In genomic region chr1:6601865-6602668, GRCh38 we compare ENCODE assay signal across 8 cellular contexts. TPM values are rescaled to one million over a fixed set of nuclear protein-coding genes. Genes with fewer than 3 reads are reported as not detected.
A peak's percentile ranks its signal among the peaks of the same experiment; 100 is the strongest.
DNase-seq lines count a peak whose midpoint lies in the region; FAIRE-seq and TF ChIP-seq lines count a peak whose summit lies in the region.

No MANE protein-coding gene starts in this region.

- FAIRE-seq in GM12891 (lab: Jason Lieb, UNC), result peak; percentile 87

- H3K27me3 Mint-ChIP-seq in activated naive CD4-positive, alpha-beta T cell treated with anti-CD3 and anti-CD28 coated beads for 36 hours (ENCODE audit: low read depth), result no peaks in the 10 kb centered on the region
- no peaks in the 10 kb centered on the region for H3K27me3 Mint-ChIP-seq in osteocyte (ENCODE audit: unreplicated experiment)

- peak overlapping the region; percentile 97 for H3K9ac ChIP-seq in GM23248

- H3K9me2 ChIP-seq in GM23248 (ENCODE audit: insufficient read depth), result no peaks in the 10 kb centered on the region

- H3K4me1 ChIP-seq in GM23248 (ENCODE audit: insufficient read depth), result peaks cover 25% of the 10 kb centered on the region

- no peaks in the 10 kb centered on the region for H3K9me3 ChIP-seq in GM23248 (ENCODE audit: low read depth)
- no peaks in the 10 kb centered on the region for H3K9me3 ChIP-seq in MG63

- H3K9me3 Mint-ChIP-seq in activated naive CD4-positive, alpha-beta T cell treated with anti-CD3 and anti-CD28 coated beads for 36 hours, result no peaks in the 10 kb centered on the region
- no peaks in the 10 kb centered on the region for H3K9me3 Mint-ChIP-seq in osteocyte (ENCODE audit: unreplicated experiment)

- peaks cover 41% of the 10 kb centered on the region for H3K4me1 Mint-ChIP-seq in activated naive CD4-positive, alpha-beta T cell treated with anti-CD3 and anti-CD28 coated beads for 36 hours (ENCODE audit: low read depth)
- peaks cover 31% of the 10 kb centered on the region for H3K4me1 Mint-ChIP-seq in osteocyte (ENCODE audit: unreplicated experiment)

- H3K36me3 Mint-ChIP-seq in activated naive CD4-positive, alpha-beta T cell treated with anti-CD3 and anti-CD28 coated beads for 36 hours (ENCODE audit: low read depth), result peaks cover 27% of the 10 kb centered on the region
- H3K36me3 Mint-ChIP-seq in osteocyte (ENCODE audit: unreplicated experiment), result no peaks in the 10 kb centered on the region

- H4K20me1 ChIP-seq in GM23248 (ENCODE audit: insufficient read depth), result no peaks in the 10 kb centered on the region; the same call in 1 of the 2 replicates

- intact Hi-C loops in activated naive CD4-positive, alpha-beta T cell treated with anti-CD3 and anti-CD28 coated beads for 36 hours (cut with micrococcal nuclease), result loop anchor here (1.0 to 5.0 kb wide), 12 partner anchors 11 to 575 kb away; partner anchors contain the start of genes ACOT7, CAMTA1, DNAJC11 and NOL9
- intact Hi-C loops in head of caudate nucleus (cut with DNase I), result loop anchor here (10.0 kb wide), 1 partner anchor 47 kb away; the partner anchor contains the start of genes NOL9 and TAS1R1

- no peak for TF ChIP-seq POLR2A in GM12891 (IDR thresholded peaks at IDR 0.05; ENCODE audit: low read depth, low read length)

- peaks cover 66% of the 10 kb centered on the region for H3K79me2 ChIP-seq in GM23248 (ENCODE audit: insufficient read depth)

- peak overlapping the region; percentile 87 for H3K4me3 ChIP-seq in GM23248
- H3K4me3 ChIP-seq in MG63, result peak overlapping the region; percentile 76

- H3K4me3 Mint-ChIP-seq in activated naive CD4-positive, alpha-beta T cell treated with anti-CD3 and anti-CD28 coated beads for 36 hours, result peak overlapping the region; percentile 97
- peak overlapping the region; percentile 96 for H3K4me3 Mint-ChIP-seq in osteocyte (ENCODE audit: unreplicated experiment)

- peak overlapping the region; percentile 95 for H3K27ac Mint-ChIP-seq in activated naive CD4-positive, alpha-beta T cell treated with anti-CD3 and anti-CD28 coated beads for 36 hours
- H3K27ac Mint-ChIP-seq in osteocyte (ENCODE audit: unreplicated experiment), result peak overlapping the region; percentile 93

- no peak for TF ChIP-seq CTCF in osteocyte (IDR thresholded peaks at IDR 0.05)

- DNase-seq in GM12891 (ENCODE audit: insufficient read length, low spot score), result no peak
- DNase-seq in GM23248, result peak; percentile 82
- no peak for DNase-seq in MG63
- peak; percentile 30 for DNase-seq in activated naive CD4-positive, alpha-beta T cell treated with anti-CD3 and anti-CD28 coated beads for 36 hours
- DNase-seq in head of caudate nucleus, result peak in 32 of 42 donors; percentile 24 to 73 (median 50)
- no peak for DNase-seq in osteocyte (ENCODE audit: extremely low spot score, unreplicated experiment)
- DNase-seq in SIG-M5 (lab: John Stamatoyannopoulos, UW), result no peak
- no peak for DNase-seq in stimulated activated CD4-positive, alpha-beta T cell treated with anti-CD3 and anti-CD28 coated beads, Interleukin-2, amount 100 ng/mL, for 48 hours

- 0% methylated on average over 55 to 107 of the region's 108 CpGs for WGBS in GM23248 (ENCODE audit: low coverage in 1 of 2, low lambda C conversion rate in 2 of 2, missing lambda C conversion rate in 2 of 2), 2 experiments

- H3F3A ChIP-seq in GM23248 (ENCODE audit: insufficient read depth), result peaks cover 35% of the 10 kb centered on the region

- H3K27me3 ChIP-seq in GM23248 (replicated peaks; ENCODE audit: insufficient read depth), result no peaks in the 10 kb centered on the region
- H3K27me3 ChIP-seq in MG63, result no peaks in the 10 kb centered on the region

- CTCF ChIA-PET in activated naive CD4-positive, alpha-beta T cell treated with anti-CD3 and anti-CD28 coated beads for 36 hours (lab: Charles Lee), result interaction anchor here (0.5 to 1.2 kb wide), 7 partner anchors 10 to 117 kb away, joined by 3 read pairs; partner anchors contain the start of gene THAP3

- H2AFZ ChIP-seq in GM23248, result 0 out of 2 replicates have a peak overlapping the region, but pooled peaks have one; percentile 14

- in situ Hi-C loops in GM23248 (cut with MboI), result no loop called here

- H3K36me3 ChIP-seq in GM23248 (ENCODE audit: low read depth) (peaks cover 2% of the 10 kb centered on the region; the same call in 1 of the 2 replicates), MG63 (peaks cover 24% of the 10 kb centered on the region)

- H3K27ac ChIP-seq in GM23248, result peak overlapping the region; percentile 99

- H3K4me2 ChIP-seq in GM23248 (ENCODE audit: unreplicated experiment), result peak overlapping the region; percentile 86

TF ChIP-seq in GM12891, 5 proteins besides CTCF, POLR2A, EP300 and RAD21:
- TF ChIP-seq PAX5 (IDR thresholded peaks at IDR 0.05; ENCODE audit: insufficient read depth, low read length, severe bottlenecking) (no peak), TAF1 (IDR thresholded peaks at IDR 0.05; ENCODE audit: low read depth, low read length) (peak; percentile 52; the same call in 1 of the 2 replicates), POU2F2 (IDR thresholded peaks at IDR 0.05; ENCODE audit: low read depth, low read length) (no peak), SPI1 (IDR thresholded peaks at IDR 0.05; ENCODE audit: low read depth, low read length) (peak; percentile 5; the same call in 1 of the 2 replicates), POLR2AphosphoS5 (IDR thresholded peaks at IDR 0.05; ENCODE audit: low read depth, low read length) (0 out of 2 replicates have a peak, but pooled peaks have one; percentile 15)
TF ChIP-seq in GM12891: peak in this region for 3.

RNA-seq across cellular contexts. Expression of gene KLHL21, which starts 0.6 kb away (rescaled TPM):
- polyA plus RNA-seq in GM12891 (2012; ENCODE audit: low read depth, missing spikeins), result 6.0 TPM
- total RNA-seq in GM23248 (2014; rRNA removed; shearing (Covaris generic)), result 39.3 and 52.9 TPM in 2 replicates
- polyA plus RNA-seq in GM23248 (2016; fragmentation: Nextera tagmentation; extraction: Ambion mirVana), result 16.6 and 17.7 TPM in 2 replicates
- 27.8 and 32.0 TPM in 2 replicates for total RNA-seq in MG63 (2014; rRNA removed; shearing (Covaris generic); ENCODE audit: low replicate concordance)
- total RNA-seq in activated naive CD4-positive, alpha-beta T cell treated with anti-CD3 and anti-CD28 coated beads for 36 hours, result 10 to 100 TPM; 21.0 to 23.3 TPM
- total RNA-seq in osteocyte, result 27.3 and 27.5 TPM in 2 replicates

RNA-seq across cellular contexts. Expression of gene PHF13, which starts 11.5 kb away (rescaled TPM):
- 11.0 TPM for polyA plus RNA-seq in GM12891 (2012; ENCODE audit: low read depth, missing spikeins)
- total RNA-seq in GM23248 (2014; rRNA removed; shearing (Covaris generic)), result 21.3 and 21.5 TPM in 2 replicates
- 11.2 and 11.6 TPM in 2 replicates for polyA plus RNA-seq in GM23248 (2016; fragmentation: Nextera tagmentation; extraction: Ambion mirVana)
- total RNA-seq in MG63 (2014; rRNA removed; shearing (Covaris generic); ENCODE audit: low replicate concordance), result 15.1 and 20.0 TPM in 2 replicates
- total RNA-seq in activated naive CD4-positive, alpha-beta T cell treated with anti-CD3 and anti-CD28 coated beads for 36 hours, result 10 to 100 TPM; 10.8 to 11.3 TPM
- total RNA-seq in osteocyte, result 24.0 and 28.9 TPM in 2 replicates

RNA-seq across cellular contexts. Expression of gene ZBTB48, which starts 22.3 kb away (rescaled TPM):
- polyA plus RNA-seq in GM12891 (2012; ENCODE audit: low read depth, missing spikeins), result 14.1 TPM
- total RNA-seq in GM23248 (2014; rRNA removed; shearing (Covaris generic)), result 16.4 and 31.7 TPM in 2 replicates
- 11.2 and 15.4 TPM in 2 replicates for polyA plus RNA-seq in GM23248 (2016; fragmentation: Nextera tagmentation; extraction: Ambion mirVana)
- total RNA-seq in MG63 (2014; rRNA removed; shearing (Covaris generic); ENCODE audit: low replicate concordance), result 20.6 and 32.5 TPM in 2 replicates
- total RNA-seq in activated naive CD4-positive, alpha-beta T cell treated with anti-CD3 and anti-CD28 coated beads for 36 hours, result 10 to 100 TPM; 15.0 to 18.3 TPM
- total RNA-seq in osteocyte, result 28.8 and 29.1 TPM in 2 replicates

RNA-seq across cellular contexts. Expression of gene THAP3, which starts 22.6 kb away (rescaled TPM):
- 13.1 TPM for polyA plus RNA-seq in GM12891 (2012; ENCODE audit: low read depth, missing spikeins)
- total RNA-seq in GM23248 (2014; rRNA removed; shearing (Covaris generic)), result 14.5 and 18.8 TPM in 2 replicates
- polyA plus RNA-seq in GM23248 (2016; fragmentation: Nextera tagmentation; extraction: Ambion mirVana), result 19.0 and 19.5 TPM in 2 replicates
- total RNA-seq in MG63 (2014; rRNA removed; shearing (Covaris generic); ENCODE audit: low replicate concordance), result 26.6 and 29.0 TPM in 2 replicates
- 10 to 100 TPM; 27.3 to 30.9 TPM for total RNA-seq in activated naive CD4-positive, alpha-beta T cell treated with anti-CD3 and anti-CD28 coated beads for 36 hours
- total RNA-seq in osteocyte, result 16.5 and 18.7 TPM in 2 replicates

RNA-seq across cellular contexts. Expression of gene TAS1R1, which starts 47.0 kb away (rescaled TPM):
- 0.21 TPM for polyA plus RNA-seq in GM12891 (2012; ENCODE audit: low read depth, missing spikeins)
- total RNA-seq in GM23248 (2014; rRNA removed; shearing (Covaris generic)), result not detected in 2 replicates
- polyA plus RNA-seq in GM23248 (2016; fragmentation: Nextera tagmentation; extraction: Ambion mirVana), result not detected in 2 replicates
- total RNA-seq in MG63 (2014; rRNA removed; shearing (Covaris generic); ENCODE audit: low replicate concordance), result not detected in 2 replicates
- total RNA-seq in activated naive CD4-positive, alpha-beta T cell treated with anti-CD3 and anti-CD28 coated beads for 36 hours, result not detected
- total RNA-seq in osteocyte, result not detected in 2 replicates

Comparison
In these comparisons a context has a peak if more than half of its experiments do, and no peak if none do; other contexts are left out.
1. DNase-seq: peak in GM23248 (single experiment), activated naive CD4-positive, alpha-beta T cell treated with anti-CD3 and anti-CD28 coated beads for 36 hours (single experiment) and head of caudate nucleus (32 of 42); none in GM12891 (single experiment), MG63 (single experiment), osteocyte (single experiment), SIG-M5 (single experiment) and stimulated activated CD4-positive, alpha-beta T cell treated with anti-CD3 and anti-CD28 coated beads, Interleukin-2, amount 100 ng/mL, for 48 hours (0 of 2).